18 cellular contexts compared by ENCODE assay signal in the genomic region with DNA sequence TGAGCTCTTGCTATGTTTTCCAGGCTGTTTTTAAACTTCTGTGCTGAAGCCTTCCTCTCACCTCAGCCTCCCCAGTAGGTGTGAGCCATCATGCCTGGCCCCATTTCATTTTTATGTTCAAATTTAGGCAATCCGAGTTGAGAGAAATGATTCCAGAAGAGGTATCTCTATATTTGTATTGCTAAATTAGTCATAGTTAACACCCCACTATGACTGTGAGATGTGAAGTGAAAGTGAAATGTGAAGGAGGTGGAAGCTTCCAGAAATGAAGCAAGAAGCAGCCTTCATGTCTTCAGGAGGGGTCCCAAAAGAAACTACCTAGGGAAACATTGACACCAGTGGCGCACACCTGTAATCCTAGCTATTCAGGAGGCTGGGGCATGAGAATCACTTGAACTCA. TPM values are rescaled to one million over a fixed set of nuclear protein-coding genes. Genes with fewer than 3 reads are reported as not detected.
A peak's percentile ranks its signal among the peaks of the same experiment; 100 is the strongest.
DNase-seq lines count a peak whose midpoint lies in the region; ATAC-seq and TF ChIP-seq lines count a peak whose summit lies in the region.
"Had no signal": no experiment of that assay in that cellular context is flagged by ENCODE, and none has a peak within 500 bp of the region (broad histone marks: within the 10 kb centered on the region; RNA-seq: fewer than 3 reads in every experiment).

No MANE protein-coding gene starts in this region.

- BruUV-seq in Caco-2 (replicated peaks; lab: Mats Ljungman, UMichigan): no TSS peak

- no peak for DNase-seq in left ventricle myocardium inferior
- no peak for DNase-seq in DMS79 (lab: John Stamatoyannopoulos, UW)
- no peak for DNase-seq in Caco-2
- no peak for DNase-seq in Right ventricle myocardium superior
- DNase-seq: activated T-cell treated with anti-CD3 and anti-CD28 coated beads for 4 hours; effector CD4-positive, alpha-beta T cell; heart right ventricle; stimulated activated CD4-positive, alpha-beta T cell treated with anti-CD3 and anti-CD28 coated beads, Interleukin-2, amount 100 ng/mL, for 24 hours had no signal

- no peak overlapping the region for H3K27ac ChIP-seq in left ventricle myocardium inferior (replicated peaks)
- H3K27ac ChIP-seq: ascending aorta, heart right ventricle, VCaP had no signal

- POLR2A ChIA-PET in Caco-2 (lab: Charles Lee): no interaction called here

- H3K27me3 Mint-ChIP-seq in Caco-2 (ENCODE audit: insufficient read depth, unreplicated experiment): no peaks in the 10 kb centered on the region

- H3K4me3 ChIP-seq in left ventricle myocardium inferior (no peak overlapping the region), Caco-2 (ENCODE audit: low read depth, low read length) (no peak overlapping the region)
- H3K4me3 ChIP-seq: ascending aorta, heart right ventricle, K562 had no signal

- CTCF ChIA-PET in Caco-2 (lab: Charles Lee): no interaction called here

- no peak for TF ChIP-seq CTCF in left ventricle myocardium inferior (IDR thresholded peaks at IDR 0.05; ENCODE audit: borderline replicate concordance)
- no peak for TF ChIP-seq CTCF in Caco-2 (IDR thresholded peaks at IDR 0.05; ENCODE audit: insufficient read depth in 1 of 2, low read depth in 1 of 2, low read length in 1 of 2, severe bottlenecking in 1 of 2, unreplicated experiment in 1 of 2)

- H3K9me3 Mint-ChIP-seq in Caco-2 (ENCODE audit: unreplicated experiment): no peaks in the 10 kb centered on the region
- H3K9me3 Mint-ChIP-seq: stimulated activated naive CD8-positive, alpha-beta T cell treated with anti-CD3 and anti-CD28 coated beads, Interleukin-15, Interleukin-2, amounts not matched to agents 100 ng/mL and 50 ng/mL, for 24 hours had no signal

- peaks cover 10% of the 10 kb centered on the region for H3K36me3 Mint-ChIP-seq in Caco-2 (ENCODE audit: insufficient read depth, unreplicated experiment)

- H3K4me1 ChIP-seq in left ventricle myocardium inferior (no peaks in the 10 kb centered on the region), Caco-2 (no peaks in the 10 kb centered on the region)
- H3K4me1 ChIP-seq: ascending aorta, heart right ventricle had no signal

- H3K27ac Mint-ChIP-seq in Caco-2 (ENCODE audit: unreplicated experiment): no peak overlapping the region
- H3K27ac Mint-ChIP-seq: stimulated activated naive CD8-positive, alpha-beta T cell treated with anti-CD3 and anti-CD28 coated beads, Interleukin-15, Interleukin-2, amounts not matched to agents 100 ng/mL and 50 ng/mL, for 24 hours had no signal

- H3K9me3 ChIP-seq in left ventricle myocardium inferior (replicated peaks) (no peaks in the 10 kb centered on the region), Caco-2 (no peaks in the 10 kb centered on the region)
- H3K9me3 ChIP-seq: ascending aorta, heart right ventricle had no signal

- H3K27me3 ChIP-seq in left ventricle myocardium inferior (ENCODE audit: low read depth) (peaks cover 5% of the 10 kb centered on the region), Caco-2 (replicated peaks; ENCODE audit: control insufficient read depth, insufficient read depth, low read length) (no peaks in the 10 kb centered on the region)
- H3K27me3 ChIP-seq: ascending aorta had no signal

- peaks cover 7% of the 10 kb centered on the region for H3K4me1 Mint-ChIP-seq in Caco-2 (ENCODE audit: low read depth, unreplicated experiment)

- intact Hi-C loops in left ventricle myocardium inferior (cut with micrococcal nuclease) (no loop called here), Caco-2 (cut with micrococcal nuclease; ENCODE audit: unreplicated experiment) (no loop called here), Right ventricle myocardium superior (cut with DNase I) (no loop called here)

- H3K4me3 Mint-ChIP-seq in Caco-2 (ENCODE audit: unreplicated experiment): no peak overlapping the region
- H3K4me3 Mint-ChIP-seq: stimulated activated naive CD8-positive, alpha-beta T cell treated with anti-CD3 and anti-CD28 coated beads, Interleukin-15, Interleukin-2, amounts not matched to agents 100 ng/mL and 50 ng/mL, for 24 hours had no signal

- H3K36me3 ChIP-seq in left ventricle myocardium inferior (no peaks in the 10 kb centered on the region), Caco-2 (ENCODE audit: control insufficient read depth, insufficient read depth, low read length) (no peaks in the 10 kb centered on the region)
- H3K36me3 ChIP-seq: ascending aorta, heart right ventricle had no signal

- ATAC-seq in GM18505 (IDR thresholded peaks at IDR 0.05; ENCODE audit: unreplicated experiment) (peak; percentile 65), GM19468 (IDR thresholded peaks at IDR 0.05; ENCODE audit: extremely low read depth, unreplicated experiment) (peak; percentile 52), HG02852 (IDR thresholded peaks at IDR 0.05; ENCODE audit: unreplicated experiment) (peak; percentile 91), HG03469 (IDR thresholded peaks at IDR 0.05; ENCODE audit: unreplicated experiment) (peak; percentile 53), Right ventricle myocardium superior (ENCODE audit: poor library complexity) (no peak)
- ATAC-seq: heart right ventricle, K562 had no signal

- no peak for TF ChIP-seq POLR2A in GM18505 (IDR thresholded peaks at IDR 0.05; ENCODE audit: borderline replicate concordance, extremely low read depth, insufficient read depth, insufficient read length)

RNA-seq across cellular contexts. Expression of a gene that starts 17.7 kb away (rescaled TPM):
- total RNA-seq in left ventricle myocardium inferior (not detected), Caco-2 (2022) (30.6 and 34.8 TPM in 2 replicates), Right ventricle myocardium superior (not detected)
- total RNA-seq: ascending aorta, heart right ventricle, K562, lung microvascular endothelial cell, osteocyte had no signal

Comparison
In these comparisons a context has a peak if more than half of its experiments do, and no peak if none do; other contexts are left out.
1. RNA of a gene that starts 17.7 kb away (total RNA-seq): 30.6 to 34.8 TPM in Caco-2; not detected in left ventricle myocardium inferior (single experiment) and not detected in Right ventricle myocardium superior (single experiment); every median in the first group is over 10 times any median in the second.